9 cellular contexts compared by ENCODE assay signal in the genomic region with DNA sequence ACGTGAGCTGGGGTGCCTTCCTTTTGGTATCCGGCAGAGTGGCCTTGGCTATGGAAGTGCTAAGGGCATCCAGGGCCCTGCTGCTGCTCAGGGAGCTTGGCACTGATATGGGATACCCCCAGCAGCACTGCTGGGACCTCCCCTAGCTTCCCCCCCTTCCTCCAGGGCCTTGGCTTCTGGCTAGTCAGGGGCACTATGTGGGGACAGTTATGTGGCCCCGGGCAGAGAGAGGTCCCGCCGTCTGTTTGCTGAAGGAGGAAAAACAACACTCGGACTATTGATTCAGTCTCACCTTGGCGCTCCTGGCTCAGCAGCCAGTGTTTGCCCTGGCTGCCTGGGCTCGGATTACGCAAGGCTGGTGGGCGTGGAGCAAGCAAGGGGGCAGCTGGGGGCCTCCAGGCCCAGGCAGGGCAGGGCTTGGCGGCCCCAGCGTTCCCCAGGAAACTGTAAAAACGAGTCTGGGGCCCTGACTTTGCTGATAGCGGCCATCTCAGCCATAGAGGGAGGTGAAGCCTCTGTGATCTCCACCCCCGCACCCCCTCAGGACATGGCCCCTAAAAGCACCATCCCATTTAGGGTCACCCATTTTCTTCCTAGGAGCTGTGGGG. TPM values are rescaled to one million over a fixed set of nuclear protein-coding genes. Genes with fewer than 3 reads are reported as not detected.
A peak's percentile ranks its signal among the peaks of the same experiment; 100 is the strongest.
DNase-seq lines count a peak whose midpoint lies in the region; ATAC-seq and TF ChIP-seq lines count a peak whose summit lies in the region.
"Had no signal": no experiment of that assay in that cellular context is flagged by ENCODE, and none has a peak within 500 bp of the region (broad histone marks: within the 10 kb centered on the region; RNA-seq: fewer than 3 reads in every experiment).

No MANE protein-coding gene starts in this region.

- DNase-seq in activated naive CD4-positive, alpha-beta T cell treated with anti-CD3 and anti-CD28 coated beads, Interleukin-2, amount 10 ng/mL, durations not matched to agents 7 days and 5 days = no peak
- no peak for DNase-seq in activated naive CD4-positive, alpha-beta T cell (lab: John Stamatoyannopoulos, UW)
- DNase-seq in activated T-helper 1 cell treated with anti-CD3 and anti-CD28 coated beads, Interleukin-12 subunit alpha, Interleukin-12 subunit beta, Interleukin-2, Interleukin-4 antibody, amounts not matched to agents 30 ng/mL and 10 ng/mL and 1 ng/mL, durations not matched to agents 14 hours and 24 hours and 36 hours (ENCODE audit: low spot score) = no peak
- DNase-seq in kidney tubule cell (ENCODE audit: low spot score) (peak; percentile 44), transverse colon (peak; percentile 32), posterior vena cava (ENCODE audit: low spot score) (no peak), dermis blood vessel endothelial cell (no peak)
- DNase-seq: DND-41 had no signal

- 53% methylated on average over 4 of the region's 15 CpGs; no CpG with 5 or more reads in 1 of the 2 donors for WGBS in transverse colon (ENCODE audit: low coverage in 1 of 2), 2 donors

- CTCF ChIA-PET in activated naive CD4-positive, alpha-beta T cell treated with anti-CD3 and anti-CD28 coated beads, Interleukin-2, amount 10 ng/mL, durations not matched to agents 7 days and 5 days (lab: Charles Lee) = interaction anchor here (1.5 to 1.9 kb wide), 2 partner anchors 11 to 67 kb away, joined by 6 read pairs; partner anchors contain the start of gene FES

- ATAC-seq in HG02623 (IDR thresholded peaks at IDR 0.05; ENCODE audit: unreplicated experiment) = no peak

- peaks cover 30 to 41% (median 40%) of the 10 kb centered on the region in 4 donors for H3K4me1 ChIP-seq in transverse colon

- H3K4me3 Mint-ChIP-seq in activated naive CD4-positive, alpha-beta T cell treated with anti-CD3 and anti-CD28 coated beads, Interleukin-2, amount 10 ng/mL, durations not matched to agents 7 days and 5 days = peak overlapping the region; percentile 90
- H3K4me3 Mint-ChIP-seq in activated T-helper 1 cell treated with anti-CD3 and anti-CD28 coated beads, Interleukin-12 subunit alpha, Interleukin-12 subunit beta, Interleukin-2, Interleukin-4 antibody, amounts not matched to agents 30 ng/mL and 10 ng/mL and 1 ng/mL, durations not matched to agents 14 hours and 24 hours and 36 hours = peak overlapping the region; percentile 97

- TF ChIP-seq POLR2A in transverse colon (IDR thresholded peaks at IDR 0.05) = no peak

- H3K36me3 Mint-ChIP-seq in activated naive CD4-positive, alpha-beta T cell treated with anti-CD3 and anti-CD28 coated beads, Interleukin-2, amount 10 ng/mL, durations not matched to agents 7 days and 5 days = peaks cover 48% of the 10 kb centered on the region
- H3K36me3 Mint-ChIP-seq in activated T-helper 1 cell treated with anti-CD3 and anti-CD28 coated beads, Interleukin-12 subunit alpha, Interleukin-12 subunit beta, Interleukin-2, Interleukin-4 antibody, amounts not matched to agents 30 ng/mL and 10 ng/mL and 1 ng/mL, durations not matched to agents 14 hours and 24 hours and 36 hours (ENCODE audit: low read depth) = peaks cover 77% of the 10 kb centered on the region

- peak overlapping the region; percentile 69 for H3K27ac Mint-ChIP-seq in activated naive CD4-positive, alpha-beta T cell treated with anti-CD3 and anti-CD28 coated beads, Interleukin-2, amount 10 ng/mL, durations not matched to agents 7 days and 5 days
- H3K27ac Mint-ChIP-seq in activated T-helper 1 cell treated with anti-CD3 and anti-CD28 coated beads, Interleukin-12 subunit alpha, Interleukin-12 subunit beta, Interleukin-2, Interleukin-4 antibody, amounts not matched to agents 30 ng/mL and 10 ng/mL and 1 ng/mL, durations not matched to agents 14 hours and 24 hours and 36 hours = peak overlapping the region; percentile 92

- in situ Hi-C loops in transverse colon (cut with MboI; ENCODE audit: low pct_ligation_motif_present in 1 of 4, low pct_unique_long_range_greater_than_20kb in 1 of 4, low sequenced_read_pairs in 3 of 4) = no loop called here

- no peaks in the 10 kb centered on the region for H3K27me3 ChIP-seq in transverse colon

- peak overlapping the region in 3 of 4 donors; percentile 13 to 96 (median 36) for H3K27ac ChIP-seq in transverse colon

- H3K4me3 ChIP-seq in transverse colon = no peak overlapping the region

- H3K36me3 ChIP-seq in transverse colon = peaks cover 0 to 27% (median 13%) of the 10 kb centered on the region in 4 donors

- H3K9me3 Mint-ChIP-seq in activated naive CD4-positive, alpha-beta T cell treated with anti-CD3 and anti-CD28 coated beads, Interleukin-2, amount 10 ng/mL, durations not matched to agents 7 days and 5 days = no peaks in the 10 kb centered on the region
- H3K9me3 Mint-ChIP-seq in activated T-helper 1 cell treated with anti-CD3 and anti-CD28 coated beads, Interleukin-12 subunit alpha, Interleukin-12 subunit beta, Interleukin-2, Interleukin-4 antibody, amounts not matched to agents 30 ng/mL and 10 ng/mL and 1 ng/mL, durations not matched to agents 14 hours and 24 hours and 36 hours = no peaks in the 10 kb centered on the region

- no peaks in the 10 kb centered on the region for H3K9me3 ChIP-seq in transverse colon

- H3K4me1 Mint-ChIP-seq in activated naive CD4-positive, alpha-beta T cell treated with anti-CD3 and anti-CD28 coated beads, Interleukin-2, amount 10 ng/mL, durations not matched to agents 7 days and 5 days = peaks cover 71% of the 10 kb centered on the region
- H3K4me1 Mint-ChIP-seq in activated T-helper 1 cell treated with anti-CD3 and anti-CD28 coated beads, Interleukin-12 subunit alpha, Interleukin-12 subunit beta, Interleukin-2, Interleukin-4 antibody, amounts not matched to agents 30 ng/mL and 10 ng/mL and 1 ng/mL, durations not matched to agents 14 hours and 24 hours and 36 hours (ENCODE audit: low read depth) = peaks cover 73% of the 10 kb centered on the region

- intact Hi-C loops in activated T-helper 1 cell treated with anti-CD3 and anti-CD28 coated beads, Interleukin-12 subunit alpha, Interleukin-12 subunit beta, Interleukin-2, Interleukin-4 antibody, amounts not matched to agents 30 ng/mL and 10 ng/mL and 1 ng/mL, durations not matched to agents 14 hours and 24 hours and 36 hours (cut with micrococcal nuclease) = loop anchor here (1.0 kb wide), 8 partner anchors 9 to 226 kb away; partner anchors contain the start of gene MAN2A2
- intact Hi-C loops in transverse colon (cut with DNase I; ENCODE audit: low total_unique reads) = no loop called here
- intact Hi-C loops in posterior vena cava (cut with DNase I) = no loop called here

- no peak for TF ChIP-seq CTCF in transverse colon (IDR thresholded peaks at IDR 0.05)

- H3K27me3 Mint-ChIP-seq in activated naive CD4-positive, alpha-beta T cell treated with anti-CD3 and anti-CD28 coated beads, Interleukin-2, amount 10 ng/mL, durations not matched to agents 7 days and 5 days = no peaks in the 10 kb centered on the region
- no peaks in the 10 kb centered on the region for H3K27me3 Mint-ChIP-seq in activated T-helper 1 cell treated with anti-CD3 and anti-CD28 coated beads, Interleukin-12 subunit alpha, Interleukin-12 subunit beta, Interleukin-2, Interleukin-4 antibody, amounts not matched to agents 30 ng/mL and 10 ng/mL and 1 ng/mL, durations not matched to agents 14 hours and 24 hours and 36 hours (ENCODE audit: insufficient read depth)

- no peak for TF ChIP-seq EP300 in transverse colon (IDR thresholded peaks at IDR 0.05; ENCODE audit: low read depth)

RNA-seq across cellular contexts. Expression of gene FURIN, which starts 5.7 kb away (rescaled TPM):
- 530 and 545 TPM in 2 replicates for total RNA-seq in activated T-helper 1 cell treated with anti-CD3 and anti-CD28 coated beads, Interleukin-12 subunit alpha, Interleukin-12 subunit beta, Interleukin-2, Interleukin-4 antibody, amounts not matched to agents 30 ng/mL and 10 ng/mL and 1 ng/mL, durations not matched to agents 14 hours and 24 hours and 36 hours
- total RNA-seq in transverse colon (100 to 1,000 TPM in 1 of 4 donors, 10 to 100 TPM in 3; 64.6 to 109 (median 80.6) TPM), posterior vena cava (10 to 100 TPM; 38.0 to 52.0 TPM), dermis blood vessel endothelial cell (67.2 and 136 TPM in 2 replicates)

RNA-seq across cellular contexts. Expression of gene FES, which starts 10.2 kb away (rescaled TPM):
- 45.4 and 57.1 TPM in 2 replicates for total RNA-seq in activated T-helper 1 cell treated with anti-CD3 and anti-CD28 coated beads, Interleukin-12 subunit alpha, Interleukin-12 subunit beta, Interleukin-2, Interleukin-4 antibody, amounts not matched to agents 30 ng/mL and 10 ng/mL and 1 ng/mL, durations not matched to agents 14 hours and 24 hours and 36 hours
- total RNA-seq in transverse colon (10 to 100 TPM in 3 of 4 donors, 1 to 10 TPM in 1; 7.0 to 18.3 (median 14.0) TPM), posterior vena cava (10 to 100 TPM; 31.7 to 41.8 TPM), dermis blood vessel endothelial cell (110 and 134 TPM in 2 replicates)

RNA-seq across cellular contexts. Expression of gene MAN2A2, which starts 29.0 kb away (rescaled TPM):
- total RNA-seq in activated T-helper 1 cell treated with anti-CD3 and anti-CD28 coated beads, Interleukin-12 subunit alpha, Interleukin-12 subunit beta, Interleukin-2, Interleukin-4 antibody, amounts not matched to agents 30 ng/mL and 10 ng/mL and 1 ng/mL, durations not matched to agents 14 hours and 24 hours and 36 hours = 228 and 239 TPM in 2 replicates
- 100 to 1,000 TPM in 2 of 4 donors, 10 to 100 TPM in 2; 46.8 to 109 (median 86.4) TPM for total RNA-seq in transverse colon
- total RNA-seq in posterior vena cava = 10 to 100 TPM; 53.0 to 57.6 TPM
- 23.1 and 38.7 TPM in 2 replicates for total RNA-seq in dermis blood vessel endothelial cell

RNA-seq across cellular contexts. Expression of gene HDDC3, which starts 58.2 kb away (rescaled TPM):
- total RNA-seq in activated T-helper 1 cell treated with anti-CD3 and anti-CD28 coated beads, Interleukin-12 subunit alpha, Interleukin-12 subunit beta, Interleukin-2, Interleukin-4 antibody, amounts not matched to agents 30 ng/mL and 10 ng/mL and 1 ng/mL, durations not matched to agents 14 hours and 24 hours and 36 hours = 38.8 and 39.0 TPM in 2 replicates
- total RNA-seq in transverse colon (10 to 100 TPM; 13.8 to 21.8 (median 17.9) TPM), posterior vena cava (1 to 10 TPM; 5.9 to 8.6 TPM), dermis blood vessel endothelial cell (16.3 and 16.7 TPM in 2 replicates)

Comparison
In these comparisons a context has a peak if more than half of its experiments do, and no peak if none do; other contexts are left out.
1. DNase-seq: peak in kidney tubule cell (single experiment) and transverse colon (single experiment); none in activated naive CD4-positive, alpha-beta T cell treated with anti-CD3 and anti-CD28 coated beads, Interleukin-2, amount 10 ng/mL, durations not matched to agents 7 days and 5 days (single experiment), activated naive CD4-positive, alpha-beta T cell (0 of 4), activated T-helper 1 cell treated with anti-CD3 and anti-CD28 coated beads, Interleukin-12 subunit alpha, Interleukin-12 subunit beta, Interleukin-2, Interleukin-4 antibody, amounts not matched to agents 30 ng/mL and 10 ng/mL and 1 ng/mL, durations not matched to agents 14 hours and 24 hours and 36 hours (single experiment), posterior vena cava (single experiment) and dermis blood vessel endothelial cell (single experiment).